ENCODE assay signal across 8 cellular contexts in genomic region chr7:29091722-29092121, GRCh38. TPM values are rescaled to one million over a fixed set of nuclear protein-coding genes. Genes with fewer than 3 reads are reported as not detected.
DNase-seq lines count a peak whose midpoint lies in the region; ATAC-seq and TF ChIP-seq lines count a peak whose summit lies in the region.

No MANE protein-coding gene starts in this region.

- H3K79me2 ChIP-seq in mammary epithelial cell (ENCODE audit: insufficient read depth, low read length) (no peaks in the 10 kb centered on the region), neural progenitor cell (ENCODE audit: low read depth) (no peaks in the 10 kb centered on the region)

- no TSS peak for BruUV-seq in mammary epithelial cell (replicated peaks; lab: Mats Ljungman, UMichigan)

- H3K4me2 ChIP-seq in mammary epithelial cell (ENCODE audit: insufficient read depth, low read depth, low read length), result peak overlapping the region; percentile 62
- peak overlapping the region; percentile 37 for H3K4me2 ChIP-seq in neural progenitor cell

- H3K27me3 Mint-ChIP-seq in activated CD4-positive, alpha-beta T cell treated with anti-CD3 and anti-CD28 coated beads, Interleukin-2, amount 10 ng/mL, durations not matched to agents 7 days and 5 days, result peaks cover 5% of the 10 kb centered on the region
- H3K27me3 Mint-ChIP-seq in neural progenitor cell (ENCODE audit: insufficient read depth, low read depth), result peaks cover 6% of the 10 kb centered on the region

- peak overlapping the region; percentile 89 for H2AFZ ChIP-seq in mammary epithelial cell (ENCODE audit: low read depth, low read length)
- peak overlapping the region; percentile 83 for H2AFZ ChIP-seq in neural progenitor cell (replicated peaks)

- POLR2A ChIA-PET in activated CD4-positive, alpha-beta T cell treated with anti-CD3 and anti-CD28 coated beads, Interleukin-2, amount 10 ng/mL, durations not matched to agents 7 days and 5 days (lab: Charles Lee), result no interaction called here

- H3K9ac ChIP-seq in mammary epithelial cell (ENCODE audit: insufficient read depth, low read length), result no peak overlapping the region
- H3K9ac ChIP-seq in neural progenitor cell, result no peak overlapping the region

- in situ Hi-C loops in mammary epithelial cell (cut with MboI; ENCODE audit: low sequenced_read_pairs in 2 of 2), result no loop called here

- H3K9me3 ChIP-seq in mammary epithelial cell (replicated peaks; ENCODE audit: insufficient read depth, low read length) (no peaks in the 10 kb centered on the region), neural progenitor cell (ENCODE audit: low read depth) (no peaks in the 10 kb centered on the region)

- H3K4me3 ChIP-seq in mammary epithelial cell (replicated peaks in 1 of 3; ENCODE audit: insufficient read depth in 1 of 3, low read depth in 2 of 3, low read length in 3 of 3) (peak overlapping the region; percentile 9 to 25 (median 16)), neural progenitor cell (no peak overlapping the region)

- peak overlapping the region; percentile 97 for H3K27ac Mint-ChIP-seq in activated CD4-positive, alpha-beta T cell treated with anti-CD3 and anti-CD28 coated beads, Interleukin-2, amount 10 ng/mL, durations not matched to agents 7 days and 5 days
- H3K27ac Mint-ChIP-seq in neural progenitor cell, result peak overlapping the region; percentile 84

- H4K20me1 ChIP-seq in mammary epithelial cell (ENCODE audit: insufficient read depth, low read length) (no peaks in the 10 kb centered on the region), neural progenitor cell (ENCODE audit: low read depth) (no peaks in the 10 kb centered on the region)

- H3K27ac ChIP-seq in mammary epithelial cell (ENCODE audit: insufficient read depth, low read depth, low read length), result no peak overlapping the region
- H3K27ac ChIP-seq in neural progenitor cell, result no peak overlapping the region

- no peaks in the 10 kb centered on the region for H3F3A ChIP-seq in neural progenitor cell (ENCODE audit: low read depth)

- dilution Hi-C loops in mammary epithelial cell (cut with HindIII; ENCODE audit: low sequenced_read_pairs), result no loop called here

- H3K36me3 Mint-ChIP-seq in activated CD4-positive, alpha-beta T cell treated with anti-CD3 and anti-CD28 coated beads, Interleukin-2, amount 10 ng/mL, durations not matched to agents 7 days and 5 days (ENCODE audit: low read depth), result no peaks in the 10 kb centered on the region
- no peaks in the 10 kb centered on the region for H3K36me3 Mint-ChIP-seq in neural progenitor cell

- CTCF ChIA-PET in activated CD4-positive, alpha-beta T cell treated with anti-CD3 and anti-CD28 coated beads, Interleukin-2, amount 10 ng/mL, durations not matched to agents 7 days and 5 days (lab: Charles Lee), result interaction anchor here (0.6 kb wide), 1 partner anchor 713 kb away, joined by 5 read pairs; no protein-coding TSS in a partner anchor
- CTCF ChIA-PET in mammary epithelial cell (lab: Charles Lee; ENCODE audit: low non-redundant PET), result interaction anchor here (0.6 kb wide), 1 partner anchor 22 kb away, joined by 3 read pairs; no protein-coding TSS in a partner anchor

- peak; percentile 45 for DNase-seq in activated CD4-positive, alpha-beta T cell treated with anti-CD3 and anti-CD28 coated beads, Interleukin-2, amount 10 ng/mL, durations not matched to agents 7 days and 5 days
- no peak for DNase-seq in activated CD4-positive, alpha-beta T cell treated with anti-CD3 and anti-CD28 coated beads, Interleukin-2, amount 50 U/mL, for 1 hour
- DNase-seq in mammary epithelial cell (peak; percentile 14), neural progenitor cell (ENCODE audit: low spot score) (peak; percentile 11), NCI-H2081 treated with DMSO at 0.1 percent for 48 hours (lab: John Stamatoyannopoulos, UW) (no peak), NOMO-1 treated with dmso at 0.1 percent for 144 hours (lab: John Stamatoyannopoulos, UW; ENCODE audit: unreplicated experiment) (no peak), T1000 (lab: John Stamatoyannopoulos, UW) (no peak)

- H3K27me3 ChIP-seq in mammary epithelial cell (ENCODE audit: insufficient read depth, low read length) (no peaks in the 10 kb centered on the region), neural progenitor cell (no peaks in the 10 kb centered on the region)

- peaks cover 7% of the 10 kb centered on the region for H3K4me1 ChIP-seq in mammary epithelial cell (ENCODE audit: insufficient read depth, low read length)
- H3K4me1 ChIP-seq in neural progenitor cell, result peaks cover 15% of the 10 kb centered on the region

- no peaks in the 10 kb centered on the region for H3K36me3 ChIP-seq in mammary epithelial cell (ENCODE audit: insufficient read depth, low read length)
- H3K36me3 ChIP-seq in neural progenitor cell, result no peaks in the 10 kb centered on the region

- 14% methylated on average over 4 of the region's 4 CpGs for WGBS in mammary epithelial cell (ENCODE audit: low coverage, missing lambda C conversion rate)

- peak overlapping the region; percentile 69 for H3K4me3 Mint-ChIP-seq in activated CD4-positive, alpha-beta T cell treated with anti-CD3 and anti-CD28 coated beads, Interleukin-2, amount 10 ng/mL, durations not matched to agents 7 days and 5 days
- no peak overlapping the region for H3K4me3 Mint-ChIP-seq in neural progenitor cell

- no peaks in the 10 kb centered on the region for H3K9me3 Mint-ChIP-seq in activated CD4-positive, alpha-beta T cell treated with anti-CD3 and anti-CD28 coated beads, Interleukin-2, amount 10 ng/mL, durations not matched to agents 7 days and 5 days
- no peaks in the 10 kb centered on the region for H3K9me3 Mint-ChIP-seq in neural progenitor cell

- ATAC-seq in HG03159 (IDR thresholded peaks at IDR 0.05; ENCODE audit: unreplicated experiment), result peak; percentile 80

- peaks cover 30% of the 10 kb centered on the region for H3K4me1 Mint-ChIP-seq in activated CD4-positive, alpha-beta T cell treated with anti-CD3 and anti-CD28 coated beads, Interleukin-2, amount 10 ng/mL, durations not matched to agents 7 days and 5 days
- peaks cover 45% of the 10 kb centered on the region for H3K4me1 Mint-ChIP-seq in neural progenitor cell

- intact Hi-C loops in mammary epithelial cell (cut with micrococcal nuclease), result no loop called here

- TF ChIP-seq CTCF in mammary epithelial cell (conservative IDR thresholded peaks at IDR 0.05 in 1 of 2, IDR thresholded peaks at IDR 0.05 in 1 of 2; ENCODE audit: extremely low read depth in 1 of 2, insufficient read depth in 1 of 2, low read depth in 1 of 2, low read length in 2 of 2) (peak; percentile 7 to 19), neural progenitor cell (IDR thresholded peaks at IDR 0.05) (peak; percentile 29)

RNA-seq across cellular contexts. Expression of gene CPVL, which starts 54.6 kb away (rescaled TPM):
- not detected for total RNA-seq in activated CD4-positive, alpha-beta T cell treated with anti-CD3 and anti-CD28 coated beads, Interleukin-2, amount 10 ng/mL, durations not matched to agents 7 days and 5 days
- not detected for total RNA-seq in mammary epithelial cell
- 0.57 TPM for polyA plus RNA-seq in mammary epithelial cell
- polyA minus RNA-seq in mammary epithelial cell, result not detected
- total RNA-seq in neural progenitor cell (ENCODE audit: low replicate concordance), result 40.5 and 56.6 TPM in 2 replicates

Comparison
In these comparisons a context has a peak if more than half of its experiments do, and no peak if none do; other contexts are left out.
1. DNase-seq: peak in activated CD4-positive, alpha-beta T cell treated with anti-CD3 and anti-CD28 coated beads, Interleukin-2, amount 10 ng/mL, durations not matched to agents 7 days and 5 days (single experiment), mammary epithelial cell (single experiment) and neural progenitor cell (single experiment); none in activated CD4-positive, alpha-beta T cell treated with anti-CD3 and anti-CD28 coated beads, Interleukin-2, amount 50 U/mL, for 1 hour (single experiment), NCI-H2081 treated with DMSO at 0.1 percent for 48 hours (single experiment), NOMO-1 treated with dmso at 0.1 percent for 144 hours (single experiment) and T1000 (single experiment).
2. RNA of gene CPVL, which starts 54.6 kb away (total RNA-seq): 40.5 to 56.6 TPM in neural progenitor cell; not detected in mammary epithelial cell and not detected in activated CD4-positive, alpha-beta T cell treated with anti-CD3 and anti-CD28 coated beads, Interleukin-2, amount 10 ng/mL, durations not matched to agents 7 days and 5 days; every median in the first group is over 10 times any median in the second.